8 cellular contexts compared by ENCODE assay signal in genomic region chr14:61188196-61188595, GRCh38.
DNase-seq lines count a peak whose midpoint lies in the region; TF ChIP-seq lines count a peak whose summit lies in the region.

No MANE protein-coding gene starts in this region.

- H3K9ac ChIP-seq in OCI-LY1 (ENCODE audit: low read length) (no peak overlapping the region), fibroblast of lung (ENCODE audit: insufficient read depth, low read length) (peak overlapping the region; percentile 44), parathyroid adenoma (no peak overlapping the region)

- H3K27ac ChIP-seq in OCI-LY1 (ENCODE audit: low read depth, low read length, poor library complexity, severe bottlenecking), result no peak overlapping the region
- peak overlapping the region; percentile 56 for H3K27ac ChIP-seq in fibroblast of lung (ENCODE audit: insufficient read depth, low read length)
- H3K27ac ChIP-seq in parathyroid adenoma, result peak overlapping the region; percentile 25

- H3K4me2 ChIP-seq in OCI-LY1 (ENCODE audit: low read length) (no peak overlapping the region; the same call in 1 of the 2 replicates), fibroblast of lung (ENCODE audit: extremely low read depth, insufficient read depth, low read length) (no peak overlapping the region), parathyroid adenoma (ENCODE audit: low read length) (peak overlapping the region; percentile 47)

- no TSS peak for BruUV-seq in Calu3 (replicated peaks; lab: Mats Ljungman, UMichigan)

- intact Hi-C loops in Calu3 (cut with micrococcal nuclease; ENCODE audit: unreplicated experiment), result no loop called here

- H3K4me1 ChIP-seq in OCI-LY1 (ENCODE audit: insufficient read depth, low read length, severe bottlenecking) (peaks cover 9% of the 10 kb centered on the region), fibroblast of lung (ENCODE audit: control insufficient read depth, extremely low read depth, insufficient read depth, low read length) (peaks cover 25% of the 10 kb centered on the region), parathyroid adenoma (peaks cover 15% of the 10 kb centered on the region)

- H3K36me3 Mint-ChIP-seq in Calu3 (ENCODE audit: insufficient read depth, unreplicated experiment), result no peaks in the 10 kb centered on the region

- DNase-seq in Calu3, result no peak
- DNase-seq in fibroblast of lung (ENCODE audit: low read depth in 2 of 2), result peak; percentile 39 to 42
- no peak for DNase-seq in GDM1 (lab: John Stamatoyannopoulos, UW)
- no peak for DNase-seq in NCI-H2196 treated with DMSO at 0.1 percent for 48 hours (lab: John Stamatoyannopoulos, UW; ENCODE audit: unreplicated experiment)
- DNase-seq in NCI-H2107 (lab: John Stamatoyannopoulos, UW), result no peak
- DNase-seq in erythroblast (lab: John Stamatoyannopoulos, UW), result no peak

- no peaks in the 10 kb centered on the region for H3K9me2 ChIP-seq in OCI-LY1 (ENCODE audit: low read depth, low read length)

- H3K9me3 Mint-ChIP-seq in Calu3 (ENCODE audit: low read depth, unreplicated experiment), result no peaks in the 10 kb centered on the region

- no peaks in the 10 kb centered on the region for H3F3A ChIP-seq in OCI-LY1 (ENCODE audit: insufficient read depth, low read length)

- no peak overlapping the region for H2AFZ ChIP-seq in OCI-LY1 (ENCODE audit: low read length)
- H2AFZ ChIP-seq in fibroblast of lung (ENCODE audit: low read length), result no peak overlapping the region
- peak overlapping the region; percentile 85 for H2AFZ ChIP-seq in parathyroid adenoma

- no peaks in the 10 kb centered on the region for H3K27me3 Mint-ChIP-seq in Calu3 (ENCODE audit: unreplicated experiment)

- no peak overlapping the region for H3K27ac Mint-ChIP-seq in Calu3 (ENCODE audit: unreplicated experiment)

- H3K79me2 ChIP-seq in OCI-LY1 (ENCODE audit: insufficient read depth, low read length), result no peaks in the 10 kb centered on the region
- no peaks in the 10 kb centered on the region for H3K79me2 ChIP-seq in fibroblast of lung (ENCODE audit: control insufficient read depth, insufficient read depth, low read length)
- no peaks in the 10 kb centered on the region for H3K79me2 ChIP-seq in parathyroid adenoma

- TF ChIP-seq POLR2A in erythroblast (IDR thresholded peaks at IDR 0.05; ENCODE audit: low read length), result no peak

- H3K4me3 ChIP-seq in OCI-LY1 (ENCODE audit: low read depth, low read length, poor library complexity, severe bottlenecking), result peak overlapping the region; percentile 47
- H3K4me3 ChIP-seq in fibroblast of lung (replicated peaks in 1 of 4; ENCODE audit: control extremely low read depth in 1 of 4, insufficient read depth in 1 of 4, low read depth in 3 of 4, low read length in 4 of 4), result peak overlapping the region in 2 of 4 experiments; percentile 15 to 45
- peak overlapping the region; percentile 12 for H3K4me3 ChIP-seq in parathyroid adenoma (ENCODE audit: low read depth, low read length)

- TF ChIP-seq CTCF in Calu3 (IDR thresholded peaks at IDR 0.05; ENCODE audit: unreplicated experiment) (no peak), OCI-LY1 (IDR thresholded peaks at IDR 0.05; ENCODE audit: low read length) (no peak), fibroblast of lung (conservative IDR thresholded peaks at IDR 0.05 in 1 of 2, IDR thresholded peaks at IDR 0.05 in 1 of 2; ENCODE audit: low read depth in 1 of 2, low read length in 2 of 2) (no peak), parathyroid adenoma (IDR thresholded peaks at IDR 0.05) (no peak)

- CTCF ChIA-PET in Calu3 (lab: Charles Lee), result no interaction called here

- peak overlapping the region; percentile 50 for H3K4me3 Mint-ChIP-seq in Calu3 (ENCODE audit: low read depth, unreplicated experiment)

- H3K27me3 ChIP-seq in OCI-LY1 (ENCODE audit: insufficient read depth, low read length) (0 out of 2 replicates have a peak, but pooled peaks cover 5% of the 10 kb centered on the region), fibroblast of lung (ENCODE audit: control insufficient read depth, insufficient read depth, low read length) (no peaks in the 10 kb centered on the region), parathyroid adenoma (ENCODE audit: control insufficient read depth, insufficient read depth, low read length) (no peaks in the 10 kb centered on the region)

- peaks cover 13% of the 10 kb centered on the region for H3K4me1 Mint-ChIP-seq in Calu3 (ENCODE audit: low read depth, unreplicated experiment)

- H3K9me3 ChIP-seq in OCI-LY1 (ENCODE audit: low read length) (no peaks in the 10 kb centered on the region), fibroblast of lung (ENCODE audit: control insufficient read depth, insufficient read depth, low read depth, low read length) (no peaks in the 10 kb centered on the region), parathyroid adenoma (ENCODE audit: control insufficient read depth, low read length) (no peaks in the 10 kb centered on the region)

- no peaks in the 10 kb centered on the region for H4K20me1 ChIP-seq in OCI-LY1 (ENCODE audit: insufficient read depth, low read length)
- no peaks in the 10 kb centered on the region for H4K20me1 ChIP-seq in fibroblast of lung (ENCODE audit: control insufficient read depth, extremely low read depth, insufficient read depth, low read length)

- H3K36me3 ChIP-seq in OCI-LY1 (ENCODE audit: insufficient read depth, low read length), result no peaks in the 10 kb centered on the region
- no peaks in the 10 kb centered on the region for H3K36me3 ChIP-seq in fibroblast of lung (ENCODE audit: control insufficient read depth, insufficient read depth, low read length)
- H3K36me3 ChIP-seq in parathyroid adenoma (ENCODE audit: control insufficient read depth, insufficient read depth, low read length), result no peaks in the 10 kb centered on the region

Comparison
In these comparisons a context has a peak if more than half of its experiments do, and no peak if none do; other contexts are left out.
1. DNase-seq: peak in fibroblast of lung (2 of 2); none in Calu3 (single experiment), GDM1 (single experiment), NCI-H2196 treated with DMSO at 0.1 percent for 48 hours (single experiment), NCI-H2107 (single experiment) and erythroblast (0 of 2).